ENCODE assay signal across 1 cellular context in the genomic region with DNA sequence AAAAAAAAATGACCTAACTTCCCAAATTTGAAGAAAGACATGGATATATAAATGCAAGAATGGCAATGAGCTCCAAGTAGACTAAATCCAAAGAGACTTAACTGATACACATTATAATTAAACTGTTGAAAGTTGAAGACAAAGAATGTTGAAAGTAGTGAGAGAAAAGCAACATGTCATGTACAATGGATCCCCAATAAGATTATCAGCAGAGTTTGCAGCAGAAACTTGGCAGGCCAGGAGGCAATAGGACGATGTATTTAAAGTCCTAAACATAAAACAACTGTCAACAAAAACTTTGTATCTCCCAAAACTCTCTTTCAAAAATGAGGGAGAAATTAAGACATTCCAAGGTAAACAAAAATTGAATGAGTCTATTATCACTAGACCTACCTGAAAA.
"Had no signal": no experiment of that assay in that cellular context is flagged by ENCODE, and none has a peak within 500 bp of the region (broad histone marks: within the 10 kb centered on the region; RNA-seq: fewer than 3 reads in every experiment).

No MANE protein-coding gene starts in this region.

- ATAC-seq: GM12878 had no signal

- H3K4me3 ChIP-seq: GM12878 had no signal
